ENCODE assay signal across 1 cellular context in genomic region chr18:12376718-12377555, GRCh38.
TF ChIP-seq lines count a peak whose summit lies in the region.

Gene AFG3L2 (minus strand): TSS chr18:12377227. CDS start chr18:12377082, 145 bp downstream.

TF ChIP-seq in HEK293, 187 proteins besides CTCF, POLR2A, EP300 and RAD21 (continued from another document):
- peak; percentile 4; the same call in 1 of the 2 replicates for TF ChIP-seq ZBTB11 (tag by site-specific recombination; conservative IDR thresholded peaks at IDR 0.05; ENCODE audit: low read depth)
- peak; percentile 72 for TF ChIP-seq EGR2 (tag by site-specific recombination; IDR thresholded peaks at IDR 0.05; ENCODE audit: low read depth)
- no peak for TF ChIP-seq TSHZ1 (tag by site-specific recombination; IDR thresholded peaks at IDR 0.05; ENCODE audit: borderline replicate concordance)
- TF ChIP-seq SP2 (tag by site-specific recombination; IDR thresholded peaks at IDR 0.05): peak; percentile 94
- peak; percentile 82; the same call in 1 of the 2 replicates for TF ChIP-seq KLF1 (tag by site-specific recombination; IDR thresholded peaks at IDR 0.05)
- no peak for TF ChIP-seq ZNF398 (tag by site-specific recombination; IDR thresholded peaks at IDR 0.05)
- no peak for TF ChIP-seq ZNF654 (tag by site-specific recombination; IDR thresholded peaks at IDR 0.05; ENCODE audit: low read depth)
- TF ChIP-seq KLF8 (tag by site-specific recombination; IDR thresholded peaks at IDR 0.05): peak; percentile 97
- TF ChIP-seq MYNN (tag by site-specific recombination; IDR thresholded peaks at IDR 0.05; ENCODE audit: borderline replicate concordance): no peak
- no peak for TF ChIP-seq ZBTB7A (tag by site-specific recombination; IDR thresholded peaks at IDR 0.05; ENCODE audit: low read depth)
- TF ChIP-seq ZSCAN30 (tag by site-specific recombination; IDR thresholded peaks at IDR 0.05): peak; percentile 79
- TF ChIP-seq REPIN1 (tag by site-specific recombination; IDR thresholded peaks at IDR 0.05; ENCODE audit: low read depth): no peak
- TF ChIP-seq ZFP41 (tag by site-specific recombination; IDR thresholded peaks at IDR 0.05; ENCODE audit: borderline replicate concordance): no peak
- peak; percentile 50; the same call in 1 of the 2 replicates for TF ChIP-seq ZNF692 (tag by site-specific recombination; IDR thresholded peaks at IDR 0.05)
- no peak for TF ChIP-seq ZNF747 (tag by site-specific recombination; IDR thresholded peaks at IDR 0.05)
- no peak for TF ChIP-seq AEBP2 (tag by site-specific recombination; IDR thresholded peaks at IDR 0.05; ENCODE audit: borderline replicate concordance)
- TF ChIP-seq KLF16 (tag by site-specific recombination; IDR thresholded peaks at IDR 0.05): peak; percentile 95
- TF ChIP-seq ZNF404 (tag by site-specific recombination; IDR thresholded peaks at IDR 0.05): no peak
- TF ChIP-seq ZNF239 (tag by site-specific recombination; IDR thresholded peaks at IDR 0.05): 0 out of 2 replicates have a peak, but pooled peaks have one; percentile 4
- no peak for TF ChIP-seq ZNF510 (tag by site-specific recombination; IDR thresholded peaks at IDR 0.05; ENCODE audit: insufficient replicate concordance)
- TF ChIP-seq ZNF561 (tag by site-specific recombination; IDR thresholded peaks at IDR 0.05; ENCODE audit: borderline replicate concordance): 0 out of 2 replicates have a peak, but pooled peaks have one; percentile 69
- TF ChIP-seq KLF10 (tag by site-specific recombination; IDR thresholded peaks at IDR 0.05): peak; percentile 99
- TF ChIP-seq ZNF521 (tag by site-specific recombination; IDR thresholded peaks at IDR 0.05): no peak
- TF ChIP-seq MZF1 (tag by site-specific recombination; IDR thresholded peaks at IDR 0.05; ENCODE audit: borderline replicate concordance): no peak
- TF ChIP-seq SALL2 (tag by site-specific recombination; IDR thresholded peaks at IDR 0.05; ENCODE audit: borderline replicate concordance): no peak
- TF ChIP-seq ZNF624 (tag by site-specific recombination; IDR thresholded peaks at IDR 0.05): no peak
- TF ChIP-seq ZNF555 (tag by site-specific recombination; conservative IDR thresholded peaks at IDR 0.05): no peak
- no peak for TF ChIP-seq ZNF529 (tag by site-specific recombination; IDR thresholded peaks at IDR 0.05; ENCODE audit: insufficient replicate concordance)
- no peak for TF ChIP-seq GFI1B (tag by site-specific recombination; IDR thresholded peaks at IDR 0.05)
- peak; percentile 98 for TF ChIP-seq PATZ1 (tag by site-specific recombination; IDR thresholded peaks at IDR 0.05)
- TF ChIP-seq PBX3 (CRISPR knock-in tag; IDR thresholded peaks at IDR 0.05): peak; percentile 89; the same call in 1 of the 2 replicates
- no peak for TF ChIP-seq ZNF623 (tag by site-specific recombination; IDR thresholded peaks at IDR 0.05)
- peak; percentile 44; the same call in 1 of the 2 replicates for TF ChIP-seq ZBTB20 (tag by site-specific recombination; IDR thresholded peaks at IDR 0.05)
- TF ChIP-seq ZNF791 (tag by site-specific recombination; IDR thresholded peaks at IDR 0.05): no peak
- TF ChIP-seq ZNF311 (tag by site-specific recombination; IDR thresholded peaks at IDR 0.05; ENCODE audit: borderline replicate concordance): no peak
- TF ChIP-seq GLI4 (tag by site-specific recombination; IDR thresholded peaks at IDR 0.05): no peak
- no peak for TF ChIP-seq ZNF221 (tag by site-specific recombination; IDR thresholded peaks at IDR 0.05; ENCODE audit: borderline replicate concordance)
- 0 out of 2 replicates have a peak, but pooled peaks have one; percentile 51 for TF ChIP-seq IKZF3 (tag by site-specific recombination; IDR thresholded peaks at IDR 0.05)
- TF ChIP-seq ZNF660 (tag by site-specific recombination; IDR thresholded peaks at IDR 0.05): 0 out of 2 replicates have a peak, but pooled peaks have one; percentile 18
- TF ChIP-seq SP3 (tag by site-specific recombination; IDR thresholded peaks at IDR 0.05): peak; percentile 100
- TF ChIP-seq ZNF473 (tag by site-specific recombination; IDR thresholded peaks at IDR 0.05): no peak
- no peak for TF ChIP-seq ZNF792 (tag by site-specific recombination; IDR thresholded peaks at IDR 0.05)
